In the genomic region with DNA sequence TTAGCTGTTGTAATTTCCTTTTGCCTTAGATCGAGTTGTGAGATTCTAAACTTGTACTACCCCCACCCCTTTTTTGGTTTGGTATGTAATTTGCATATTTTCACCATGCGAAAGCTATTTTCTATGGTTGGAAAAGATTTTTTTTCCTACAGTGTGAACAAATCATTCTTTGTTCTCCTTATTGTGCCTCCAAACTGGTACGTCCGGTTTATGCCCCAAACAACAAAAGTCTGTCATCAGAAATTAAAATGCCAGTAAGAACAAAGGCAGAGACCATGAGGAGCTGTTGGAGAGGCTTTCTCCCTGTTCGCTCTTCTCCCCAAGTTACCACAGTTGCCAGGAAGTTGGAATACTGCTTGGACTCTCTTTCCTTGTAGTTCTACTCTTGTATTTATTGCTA, we compare ENCODE assay signal across 8 cellular contexts.
A peak's percentile ranks its signal among the peaks of the same experiment; 100 is the strongest.
DNase-seq lines count a peak whose midpoint lies in the region; ATAC-seq and TF ChIP-seq lines count a peak whose summit lies in the region.

No MANE protein-coding gene starts in this region.

- TF ChIP-seq CTCF in brain microvascular endothelial cell (IDR thresholded peaks at IDR 0.05; ENCODE audit: low read depth, low read length, missing control alignments) (no peak), thoracic aorta (IDR thresholded peaks at IDR 0.05) (no peak), natural killer cell (IDR thresholded peaks at IDR 0.05) (no peak)

- peaks cover 3 to 17% of the 10 kb centered on the region in 2 donors for H3K4me1 ChIP-seq in thoracic aorta (ENCODE audit: control insufficient read depth in 1 of 2, low read depth in 2 of 2)

- H3K36me3 ChIP-seq in brain microvascular endothelial cell (replicated peaks) (no peaks in the 10 kb centered on the region), thoracic aorta (no peaks in the 10 kb centered on the region)

- H3K27ac ChIP-seq in brain microvascular endothelial cell = peak overlapping the region; percentile 21
- H3K27ac ChIP-seq in thoracic aorta = peak overlapping the region in 1 of 2 donors; percentile 78

- H3K9me3 ChIP-seq in thoracic aorta = no peaks in the 10 kb centered on the region

- DNase-seq in HT1080 (ENCODE audit: low read depth) = peak; percentile 65
- no peak for DNase-seq in brain microvascular endothelial cell
- peak; percentile 74 for DNase-seq in islet precursor cell
- DNase-seq in thoracic aorta (ENCODE audit: low spot score) = no peak
- DNase-seq in natural killer cell = no peak
- DNase-seq in effector memory CD8-positive, alpha-beta T cell = no peak
- DNase-seq in NCI-H1092 treated with DMSO at 0.1 percent for 48 hours (lab: John Stamatoyannopoulos, UW) = no peak

- no peak overlapping the region for H3K4me3 Mint-ChIP-seq in natural killer cell
- H3K4me3 Mint-ChIP-seq in effector memory CD8-positive, alpha-beta T cell = no peak overlapping the region

- in situ Hi-C loops in brain microvascular endothelial cell (cut with HindIII; ENCODE audit: low pct_ligation_motif_present, low sequenced_read_pairs) = no loop called here

- no peaks in the 10 kb centered on the region for H3K9me3 Mint-ChIP-seq in natural killer cell
- no peaks in the 10 kb centered on the region for H3K9me3 Mint-ChIP-seq in effector memory CD8-positive, alpha-beta T cell

- no peaks in the 10 kb centered on the region for H3K27me3 Mint-ChIP-seq in natural killer cell (ENCODE audit: low read depth in 2 of 2)
- H3K27me3 Mint-ChIP-seq in effector memory CD8-positive, alpha-beta T cell = no peaks in the 10 kb centered on the region

- intact Hi-C loops in natural killer cell (cut with micrococcal nuclease) = no loop called here

- no peak for ATAC-seq in thoracic aorta (ENCODE audit: insufficient number of reproducible peaks, low FRiP score, low read depth)
- no peak for ATAC-seq in natural killer cell
- no peak for ATAC-seq in HG03139 (IDR thresholded peaks at IDR 0.05; ENCODE audit: unreplicated experiment)
- no peak for ATAC-seq in effector memory CD8-positive, alpha-beta T cell (replicated peaks)

- H3K4me3 ChIP-seq in brain microvascular endothelial cell (ENCODE audit: low read depth, low read length) (peak overlapping the region; percentile 6), thoracic aorta (peak overlapping the region; percentile 66)

- no peaks in the 10 kb centered on the region for H3K27me3 ChIP-seq in brain microvascular endothelial cell (replicated peaks)
- H3K27me3 ChIP-seq in thoracic aorta (replicated peaks; ENCODE audit: insufficient read depth) = no peaks in the 10 kb centered on the region

- peaks cover 5 to 10% of the 10 kb centered on the region in 2 donors for H3K4me1 Mint-ChIP-seq in natural killer cell
- peaks cover 0 to 5% of the 10 kb centered on the region in 2 donors for H3K4me1 Mint-ChIP-seq in effector memory CD8-positive, alpha-beta T cell (ENCODE audit: low read depth in 2 of 2)

- no peaks in the 10 kb centered on the region for H3K36me3 Mint-ChIP-seq in natural killer cell
- H3K36me3 Mint-ChIP-seq in effector memory CD8-positive, alpha-beta T cell (ENCODE audit: insufficient read depth) = no peaks in the 10 kb centered on the region

- no peak overlapping the region for H3K27ac Mint-ChIP-seq in natural killer cell
- H3K27ac Mint-ChIP-seq in effector memory CD8-positive, alpha-beta T cell = no peak overlapping the region

Comparison
In these comparisons a context has a peak if more than half of its experiments do, and no peak if none do; other contexts are left out.
1. DNase-seq: peak in HT1080 (single experiment) and islet precursor cell (single experiment); none in brain microvascular endothelial cell (single experiment), thoracic aorta (single experiment), natural killer cell (single experiment), effector memory CD8-positive, alpha-beta T cell (0 of 3) and NCI-H1092 treated with DMSO at 0.1 percent for 48 hours (single experiment).